In the genomic region with DNA sequence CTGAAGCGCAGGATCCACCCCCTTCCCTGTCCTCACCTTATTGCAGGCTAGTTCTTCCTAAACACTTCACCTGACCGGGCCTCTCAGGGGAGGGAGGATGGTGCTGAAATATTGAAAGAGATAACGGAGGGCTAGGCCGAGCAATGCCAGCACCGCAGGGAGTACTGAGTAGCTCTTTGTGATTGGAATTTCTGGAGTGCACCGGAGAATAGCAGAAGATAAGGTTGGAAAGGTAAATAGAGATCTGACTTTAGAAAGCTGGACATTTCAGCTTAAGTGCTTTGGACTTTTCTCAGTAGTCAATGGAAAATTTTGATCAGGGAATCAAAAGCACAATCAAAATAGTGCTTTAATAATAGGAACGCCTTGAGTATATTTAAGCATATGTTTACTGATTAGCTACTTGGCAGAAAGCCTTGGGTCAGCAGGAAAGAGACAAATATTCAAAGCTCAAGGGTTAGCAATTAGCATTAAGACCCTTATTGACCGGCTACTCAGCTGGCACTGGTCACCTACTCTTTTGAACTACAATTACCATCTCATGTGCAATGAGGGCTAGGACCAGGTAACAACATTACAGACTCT, we compare ENCODE assay signal across 22 cellular contexts.
DNase-seq lines count a peak whose midpoint lies in the region; TF ChIP-seq lines count a peak whose summit lies in the region.
"Had no signal": no experiment of that assay in that cellular context is flagged by ENCODE, and none has a peak within 500 bp of the region (broad histone marks: within the 10 kb centered on the region; RNA-seq: fewer than 3 reads in every experiment).

No MANE protein-coding gene starts in this region.

- H3K36me3 ChIP-seq in Caco-2 (ENCODE audit: control insufficient read depth, insufficient read depth, low read length) (no peaks in the 10 kb centered on the region), endodermal cell (ENCODE audit: control insufficient read depth, insufficient read depth, low read length) (no peaks in the 10 kb centered on the region)
- H3K36me3 ChIP-seq: BLaER1 treated with 17β-estradiol and CSF1 and Interleukin-3, amounts not matched to agents 10 nM and 100 nM; breast epithelium; sigmoid colon had no signal

- no peak overlapping the region for H3K27ac ChIP-seq in endodermal cell (ENCODE audit: low read depth, low read length)
- H3K27ac ChIP-seq: BLaER1 treated with 17β-estradiol and CSF1 and Interleukin-3, amounts not matched to agents 10 nM and 100 nM; breast epithelium; coronary artery; sigmoid colon had no signal

- CTCF ChIA-PET in Caco-2 (lab: Charles Lee): interaction anchor here (0.9 kb wide), 1 partner anchor 28 kb away, joined by 4 read pairs; no protein-coding TSS in a partner anchor

- POLR2A ChIA-PET in Caco-2 (lab: Charles Lee): interaction anchor here (0.5 kb wide), 1 partner anchor 273 kb away, joined by 3 read pairs; no protein-coding TSS in a partner anchor

- H3K4me3 ChIP-seq in Caco-2 (ENCODE audit: low read depth, low read length) (no peak overlapping the region), endodermal cell (ENCODE audit: low read length) (no peak overlapping the region)
- H3K4me3 ChIP-seq: BLaER1 treated with 17β-estradiol and CSF1 and Interleukin-3, amounts not matched to agents 10 nM and 100 nM; breast epithelium; coronary artery; sigmoid colon had no signal

- DNase-seq in Caco-2 (peak; percentile 81 to 90), NCI-H146 (lab: John Stamatoyannopoulos, UW) (peak; percentile 67), endodermal cell (peak; percentile 76), mesothelial cell of epicardium (ENCODE audit: low spot score in 2 of 2, unreplicated experiment in 2 of 2) (no peak), T1000 (lab: John Stamatoyannopoulos, UW) (no peak), NCI-H1105 treated with DMSO at 0.1 percent for 48 hours (lab: John Stamatoyannopoulos, UW) (no peak), HK-2 (ENCODE audit: unreplicated experiment) (no peak), DMS153 treated with DMSO at 0.1 percent for 48 hours (lab: John Stamatoyannopoulos, UW; ENCODE audit: unreplicated experiment) (no peak)
- DNase-seq: ACHN; activated CD4-positive, alpha-beta T cell treated with anti-CD3 and anti-CD28 coated beads for 36 hours; activated CD8-positive, alpha-beta memory T cell treated with anti-CD3 and anti-CD28 coated beads for 24 hours; activated naive CD4-positive, alpha-beta T cell treated with Interleukin-2 at 50 U/mL for 16 hours; activated T-cell treated with anti-CD3 and anti-CD28 coated beads, Interleukin-2, amount 50 U/mL, for 24 hours; left cardiac atrium; NCI-H510A treated with DMSO at 0.1 percent for 48 hours; Right ventricle myocardium superior; stimulated activated CD8-positive, alpha-beta memory T cell treated with anti-CD3 and anti-CD28 coated beads, Interleukin-4, amount 100 ng/mL, for 48 hours had no signal

- H3K27ac Mint-ChIP-seq in Caco-2 (ENCODE audit: unreplicated experiment): peak overlapping the region; percentile 74
- H3K27ac Mint-ChIP-seq in endodermal cell: no peak overlapping the region
- H3K27ac Mint-ChIP-seq in mesothelial cell of epicardium: peak overlapping the region; percentile 52
- H3K27ac Mint-ChIP-seq: activated CD4-positive, alpha-beta T cell treated with anti-CD3 and anti-CD28 coated beads for 36 hours; activated T-cell treated with anti-CD3 and anti-CD28 coated beads, Interleukin-2, amount 50 U/mL, for 24 hours had no signal

- peaks cover 43% of the 10 kb centered on the region for H3K4me1 Mint-ChIP-seq in Caco-2 (ENCODE audit: low read depth, unreplicated experiment)
- H3K4me1 Mint-ChIP-seq in endodermal cell: peaks cover 30% of the 10 kb centered on the region
- H3K4me1 Mint-ChIP-seq in mesothelial cell of epicardium: peaks cover 38% of the 10 kb centered on the region
- H3K4me1 Mint-ChIP-seq: activated CD4-positive, alpha-beta T cell treated with anti-CD3 and anti-CD28 coated beads for 36 hours had no signal

- TF ChIP-seq CTCF in Caco-2 (IDR thresholded peaks at IDR 0.05; ENCODE audit: insufficient read depth in 1 of 2, low read depth in 1 of 2, low read length in 1 of 2, severe bottlenecking in 1 of 2, unreplicated experiment in 1 of 2) (no peak), endodermal cell (conservative IDR thresholded peaks at IDR 0.05) (no peak), mesothelial cell of epicardium (IDR thresholded peaks at IDR 0.05; ENCODE audit: unreplicated experiment) (no peak)

- H3K9me3 ChIP-seq in Caco-2 (peaks cover 16% of the 10 kb centered on the region), endodermal cell (ENCODE audit: control insufficient read depth, low read length) (no peaks in the 10 kb centered on the region)
- H3K9me3 ChIP-seq: breast epithelium, sigmoid colon had no signal

- no peak overlapping the region for H3K9ac ChIP-seq in endodermal cell (ENCODE audit: extremely low read depth, low read length, poor library complexity, severe bottlenecking)
- H3K9ac ChIP-seq: BLaER1 treated with 17β-estradiol and CSF1 and Interleukin-3, amounts not matched to agents 10 nM and 100 nM had no signal

- intact Hi-C loops in Caco-2 (cut with micrococcal nuclease; ENCODE audit: unreplicated experiment): loop anchor here (2.0 kb wide), 1 partner anchor 69 kb away; no protein-coding TSS in a partner anchor

- H3K4me1 ChIP-seq in Caco-2: peaks cover 81% of the 10 kb centered on the region
- peaks cover 8% of the 10 kb centered on the region for H3K4me1 ChIP-seq in endodermal cell (ENCODE audit: control insufficient read depth, insufficient read depth, low read length)
- H3K4me1 ChIP-seq: breast epithelium had no signal

- BruUV-seq in Caco-2 (replicated peaks; lab: Mats Ljungman, UMichigan): no TSS peak

- H3K27me3 Mint-ChIP-seq in Caco-2 (ENCODE audit: insufficient read depth, unreplicated experiment) (no peaks in the 10 kb centered on the region), endodermal cell (ENCODE audit: insufficient read depth) (no peaks in the 10 kb centered on the region), mesothelial cell of epicardium (ENCODE audit: low read depth) (no peaks in the 10 kb centered on the region)
- H3K27me3 Mint-ChIP-seq: activated CD4-positive, alpha-beta T cell treated with anti-CD3 and anti-CD28 coated beads for 36 hours had no signal

- H3K4me3 Mint-ChIP-seq in Caco-2 (ENCODE audit: unreplicated experiment): peak overlapping the region; percentile 62
- no peak overlapping the region for H3K4me3 Mint-ChIP-seq in endodermal cell
- H3K4me3 Mint-ChIP-seq in mesothelial cell of epicardium: no peak overlapping the region
- H3K4me3 Mint-ChIP-seq: activated CD4-positive, alpha-beta T cell treated with anti-CD3 and anti-CD28 coated beads for 36 hours; activated T-cell treated with anti-CD3 and anti-CD28 coated beads, Interleukin-2, amount 50 U/mL, for 24 hours; nephron had no signal

- H3K27me3 ChIP-seq in Caco-2 (replicated peaks; ENCODE audit: control insufficient read depth, insufficient read depth, low read length) (no peaks in the 10 kb centered on the region), endodermal cell (ENCODE audit: control insufficient read depth, insufficient read depth, low read length, poor library complexity, severe bottlenecking) (no peaks in the 10 kb centered on the region)
- H3K27me3 ChIP-seq: BLaER1 treated with 17β-estradiol and CSF1 and Interleukin-3, amounts not matched to agents 10 nM and 100 nM; breast epithelium; sigmoid colon had no signal

- H3K36me3 Mint-ChIP-seq in Caco-2 (ENCODE audit: insufficient read depth, unreplicated experiment) (peaks cover 12% of the 10 kb centered on the region), endodermal cell (ENCODE audit: low read depth) (no peaks in the 10 kb centered on the region), mesothelial cell of epicardium (no peaks in the 10 kb centered on the region)

- H3K9me3 Mint-ChIP-seq in Caco-2 (ENCODE audit: unreplicated experiment) (peaks cover 12% of the 10 kb centered on the region), endodermal cell (peaks cover 11% of the 10 kb centered on the region), mesothelial cell of epicardium (peaks cover 5% of the 10 kb centered on the region)
- H3K9me3 Mint-ChIP-seq: activated T-cell treated with anti-CD3 and anti-CD28 coated beads, Interleukin-2, amount 50 U/mL, for 24 hours had no signal

- WGBS in endodermal cell (ENCODE audit: insufficient coverage in 1 of 2, insufficient read length in 1 of 2), 2 experiments: 44 to 54% methylated on average over 6 to 8 of the region's 8 CpGs

Comparison
In these comparisons a context has a peak if more than half of its experiments do, and no peak if none do; other contexts are left out.
1. DNase-seq: peak in Caco-2 (2 of 2), NCI-H146 (single experiment) and endodermal cell (single experiment); none in mesothelial cell of epicardium (0 of 2), T1000 (single experiment), NCI-H1105 treated with DMSO at 0.1 percent for 48 hours (single experiment), HK-2 (single experiment) and DMS153 treated with DMSO at 0.1 percent for 48 hours (single experiment).